8 cellular contexts compared by ENCODE assay signal in the genomic region with DNA sequence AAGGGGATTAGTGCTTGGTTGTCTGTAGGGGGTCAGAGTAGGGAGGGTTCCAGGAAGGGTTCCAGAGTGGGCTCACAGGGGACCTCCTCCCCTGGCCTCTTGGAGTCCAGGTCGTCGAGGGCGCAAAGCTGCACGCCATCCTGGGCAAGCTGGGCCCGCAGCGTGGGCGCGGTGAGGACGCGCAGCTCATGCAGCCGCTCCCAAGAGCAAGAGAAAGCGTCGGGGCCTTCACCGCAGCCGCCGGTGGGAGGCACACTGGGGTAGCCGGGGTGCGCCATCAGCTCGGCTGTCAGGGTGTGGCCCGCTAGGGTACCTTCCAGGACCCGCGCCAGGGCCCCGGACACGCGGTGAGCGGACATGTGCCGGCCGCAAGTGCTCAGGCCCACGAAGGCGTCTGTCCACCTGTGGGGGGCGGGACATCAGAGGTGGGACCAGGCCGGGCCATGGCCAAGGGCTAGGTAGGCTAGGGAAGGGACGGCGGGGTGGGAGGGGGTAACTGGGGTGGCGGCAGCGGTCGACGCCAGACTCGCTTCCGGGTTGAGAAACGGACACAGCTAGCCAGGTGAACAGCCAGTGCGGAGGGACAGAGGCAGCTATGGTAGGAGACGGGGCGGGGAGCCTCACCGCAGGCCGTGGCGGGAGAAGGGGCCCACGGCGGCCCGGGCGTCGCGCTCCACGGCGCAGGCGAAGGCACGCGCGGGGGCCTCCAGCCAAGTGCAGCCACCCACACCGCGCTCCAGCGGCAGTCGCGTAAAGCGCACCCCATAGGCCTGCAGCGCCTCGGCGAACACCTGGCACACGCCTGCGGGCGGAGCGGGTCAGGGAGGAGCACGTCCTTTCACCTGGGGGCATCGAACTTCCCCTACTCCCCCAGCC. TPM values are rescaled to one million over a fixed set of nuclear protein-coding genes. Genes with fewer than 3 reads are reported as not detected.
A peak's percentile ranks its signal among the peaks of the same experiment; 100 is the strongest.
DNase-seq lines count a peak whose midpoint lies in the region; FAIRE-seq and TF ChIP-seq lines count a peak whose summit lies in the region.

No MANE protein-coding gene starts in this region.

- H3K27ac ChIP-seq in MM.1S (ENCODE audit: low read length) (no peak overlapping the region; the same call in 1 of the 2 replicates), endothelial cell of umbilical vein (ENCODE audit: insufficient read depth, low read depth, low read length) (no peak overlapping the region)

- FAIRE-seq in endothelial cell of umbilical vein (lab: Jason Lieb, UNC) = no peak

- peak overlapping the region; percentile 90 for H3K4me3 ChIP-seq in GM12865 (ENCODE audit: low read depth, low read length)
- H3K4me3 ChIP-seq in MM.1S (ENCODE audit: low read length) = peak overlapping the region; percentile 100
- H3K4me3 ChIP-seq in endothelial cell of umbilical vein (replicated peaks in 1 of 3; ENCODE audit: insufficient read depth in 1 of 3, low read depth in 1 of 3, low read length in 3 of 3) = peak overlapping the region in 2 of 3 experiments; percentile 63 to 94
- H3K4me3 ChIP-seq in neuron (ENCODE audit: low read length) = peak overlapping the region; percentile 95

- POLR2A ChIA-PET in endothelial cell of umbilical vein (lab: Charles Lee) = interaction anchor here (0.6 kb wide), 1 partner anchor 1586 kb away, joined by 4 read pairs; no protein-coding TSS in a partner anchor

- H2AFZ ChIP-seq in MM.1S (ENCODE audit: low read length) (no peak overlapping the region), endothelial cell of umbilical vein (ENCODE audit: low read depth, low read length) (no peak overlapping the region), neuron (ENCODE audit: low read depth, low read length) (no peak overlapping the region)

- TF ChIP-seq POLR2A in endothelial cell of umbilical vein (IDR thresholded peaks at IDR 0.05; ENCODE audit: low read depth, low read length) = no peak

- intact Hi-C loops in endothelial cell of umbilical vein (cut with micrococcal nuclease) = loop anchor here (1.0 kb wide), 1 partner anchor 15 kb away; no protein-coding TSS in a partner anchor

- H3K9ac ChIP-seq in MM.1S (ENCODE audit: low read length) (peak overlapping the region; percentile 99; the same call in 1 of the 2 replicates), endothelial cell of umbilical vein (replicated peaks; ENCODE audit: extremely low read depth, insufficient read depth, low read length) (no peak overlapping the region)

- no peak for DNase-seq in GM12865 (ENCODE audit: low read depth)
- no peak for DNase-seq in MM.1S
- no peak for DNase-seq in endothelial cell of umbilical vein (ENCODE audit: low read depth, low spot score)
- no peak for DNase-seq in NCI-H1694 treated with DMSO at 0.1 percent for 48 hours (lab: John Stamatoyannopoulos, UW)
- no peak for DNase-seq in NCI-H2029 (lab: John Stamatoyannopoulos, UW)
- no peak for DNase-seq in SW 1271 (lab: John Stamatoyannopoulos, UW)
- DNase-seq in GM19238 (ENCODE audit: insufficient read length, low spot score) = no peak

- no peaks in the 10 kb centered on the region for H3K9me2 ChIP-seq in MM.1S (replicated peaks; ENCODE audit: insufficient read depth, low read length)

- peaks cover 7% of the 10 kb centered on the region for H3K36me3 ChIP-seq in MM.1S (replicated peaks; ENCODE audit: insufficient read depth, low read length)
- H3K36me3 ChIP-seq in endothelial cell of umbilical vein (ENCODE audit: control insufficient read depth in 2 of 2, extremely low read depth in 1 of 2, insufficient read depth in 2 of 2, low read length in 2 of 2) = peaks cover 0 to 4% of the 10 kb centered on the region in 2 experiments
- peaks cover 9% of the 10 kb centered on the region for H3K36me3 ChIP-seq in neuron (ENCODE audit: insufficient read depth, low read length)

- H3K4me2 ChIP-seq in MM.1S (ENCODE audit: low read depth, low read length) (peak overlapping the region; percentile 76), endothelial cell of umbilical vein (ENCODE audit: insufficient read depth, low read length) (peak overlapping the region; percentile 8)

- no TSS peak for BruUV-seq in endothelial cell of umbilical vein (replicated peaks; lab: Mats Ljungman, UMichigan)

- H4K20me1 ChIP-seq in MM.1S (ENCODE audit: insufficient read depth, low read length) (no peaks in the 10 kb centered on the region), endothelial cell of umbilical vein (replicated peaks; ENCODE audit: control insufficient read depth, extremely low read depth, insufficient read depth, low read length) (no peaks in the 10 kb centered on the region)

- CTCF ChIA-PET in endothelial cell of umbilical vein (lab: Charles Lee) = interaction anchor here (0.6 to 2.8 kb wide), 16 partner anchors 8 to 343 kb away, joined by 3 to 41 read pairs (median 4); a partner anchor contains a TSS

- no peaks in the 10 kb centered on the region for H3K9me1 ChIP-seq in endothelial cell of umbilical vein (replicated peaks; ENCODE audit: control insufficient read depth, extremely low read depth, insufficient read depth, low read length)

- TF ChIP-seq CTCF in GM12865 (IDR thresholded peaks at IDR 0.05; ENCODE audit: insufficient read depth, low read depth, low read length, missing control alignments) = no peak
- no peak for TF ChIP-seq CTCF in MM.1S (IDR thresholded peaks at IDR 0.05; ENCODE audit: low read length)
- TF ChIP-seq CTCF in endothelial cell of umbilical vein (IDR thresholded peaks at IDR 0.05; ENCODE audit: extremely low read depth in 1 of 2, insufficient read depth in 1 of 2, low read depth in 1 of 2, low read length in 2 of 2) = no peak

- dilution Hi-C loops in endothelial cell of umbilical vein (cut with MboI; ENCODE audit: extremely low pct_ligation_motif_present, low sequenced_read_pairs) = no loop called here

- H3K4me1 ChIP-seq in MM.1S (ENCODE audit: low read length) = no peaks in the 10 kb centered on the region
- H3K4me1 ChIP-seq in endothelial cell of umbilical vein (ENCODE audit: control insufficient read depth, extremely low read depth, insufficient read depth, low read length) = no peaks in the 10 kb centered on the region
- H3K4me1 ChIP-seq in neuron (ENCODE audit: insufficient read depth, low read length) = no peaks in the 10 kb centered on the region

- no peaks in the 10 kb centered on the region for H3K27me3 ChIP-seq in MM.1S (replicated peaks; ENCODE audit: insufficient read depth, low read length)
- no peaks in the 10 kb centered on the region for H3K27me3 ChIP-seq in endothelial cell of umbilical vein (ENCODE audit: control insufficient read depth in 2 of 2, insufficient read depth in 2 of 2, low read length in 2 of 2)
- H3K27me3 ChIP-seq in neuron (ENCODE audit: insufficient read depth, low read length) = no peaks in the 10 kb centered on the region

- H3K79me2 ChIP-seq in MM.1S (ENCODE audit: low read length) = peaks cover 57% of the 10 kb centered on the region
- H3K79me2 ChIP-seq in endothelial cell of umbilical vein (ENCODE audit: control insufficient read depth, insufficient read depth, low read length) = peaks cover 22% of the 10 kb centered on the region

- H3K9me3 ChIP-seq in MM.1S (replicated peaks; ENCODE audit: insufficient read depth, low read length) (no peaks in the 10 kb centered on the region), endothelial cell of umbilical vein (replicated peaks; ENCODE audit: control insufficient read depth, insufficient read depth, low read length) (no peaks in the 10 kb centered on the region), neuron (ENCODE audit: low read length) (no peaks in the 10 kb centered on the region)

- H3F3A ChIP-seq in MM.1S (ENCODE audit: insufficient read depth, low read length) = peaks cover 23% of the 10 kb centered on the region

TF ChIP-seq in endothelial cell of umbilical vein, 7 proteins besides CTCF, POLR2A, EP300 and RAD21 (continues in another document):
- no peak for TF ChIP-seq GATA2 (IDR thresholded peaks at IDR 0.05; ENCODE audit: insufficient read depth, insufficient read length, low read depth, low read length)
- no peak for TF ChIP-seq MYC (IDR thresholded peaks at IDR 0.05; ENCODE audit: low read depth, low read length)

RNA-seq across cellular contexts. Expression of a gene that starts 1.2 kb away (rescaled TPM):
- total RNA-seq in endothelial cell of umbilical vein = 23.8 and 27.2 TPM in 2 replicates
- polyA plus RNA-seq in endothelial cell of umbilical vein = 29.9 and 40.8 TPM in 2 replicates
- 14.3 and 23.8 TPM in 2 replicates for polyA plus RNA-seq in endothelial cell of umbilical vein (2011; cell fraction: cytosol; rRNA removed)
- polyA plus RNA-seq in endothelial cell of umbilical vein (2011; cell fraction: nucleus; rRNA removed) = 14.5 and 15.0 TPM in 2 replicates
- 15.7 and 20.2 TPM in 2 replicates for polyA plus RNA-seq in endothelial cell of umbilical vein (2012)
- polyA minus RNA-seq in endothelial cell of umbilical vein = 10.9 and 12.1 TPM in 2 replicates
- polyA minus RNA-seq in endothelial cell of umbilical vein (2011; cell fraction: cytosol; rRNA and poly(A)+ RNA removed) = 31.1 TPM
- 8.1 and 13.8 TPM in 2 replicates for polyA minus RNA-seq in endothelial cell of umbilical vein (2011; cell fraction: nucleus; rRNA and poly(A)+ RNA removed)

RNA-seq across cellular contexts. Expression of a gene that starts 3.9 kb away (rescaled TPM):
- 0.33 and 0.53 TPM in 2 replicates for total RNA-seq in endothelial cell of umbilical vein
- 0.18 and 0.21 TPM in 2 replicates for polyA plus RNA-seq in endothelial cell of umbilical vein
- 0.10 TPM in 2 replicates for polyA plus RNA-seq in endothelial cell of umbilical vein (2011; cell fraction: cytosol; rRNA removed)
- 1.4 and 2.0 TPM in 2 replicates for polyA plus RNA-seq in endothelial cell of umbilical vein (2011; cell fraction: nucleus; rRNA removed)
- 0.15 and 0.18 TPM in 2 replicates for polyA plus RNA-seq in endothelial cell of umbilical vein (2012)
- 0.17 and 0.64 TPM in 2 replicates for polyA minus RNA-seq in endothelial cell of umbilical vein
- polyA minus RNA-seq in endothelial cell of umbilical vein (2011; cell fraction: cytosol; rRNA and poly(A)+ RNA removed) = not detected
- 0.43 and 0.77 TPM in 2 replicates for polyA minus RNA-seq in endothelial cell of umbilical vein (2011; cell fraction: nucleus; rRNA and poly(A)+ RNA removed)

RNA-seq across cellular contexts. Expression of a gene that starts 13.5 kb away (rescaled TPM):
- 66.7 and 75.1 TPM in 2 replicates for total RNA-seq in endothelial cell of umbilical vein
- 79.5 and 111 TPM in 2 replicates for polyA plus RNA-seq in endothelial cell of umbilical vein
- 55.0 and 70.5 TPM in 2 replicates for polyA plus RNA-seq in endothelial cell of umbilical vein (2011; cell fraction: cytosol; rRNA removed)
- 19.9 and 24.7 TPM in 2 replicates for polyA plus RNA-seq in endothelial cell of umbilical vein (2011; cell fraction: nucleus; rRNA removed)
- polyA plus RNA-seq in endothelial cell of umbilical vein (2012) = 49.8 and 57.5 TPM in 2 replicates
- 22.9 and 30.2 TPM in 2 replicates for polyA minus RNA-seq in endothelial cell of umbilical vein
- polyA minus RNA-seq in endothelial cell of umbilical vein (2011; cell fraction: cytosol; rRNA and poly(A)+ RNA removed) = 26.1 TPM
- polyA minus RNA-seq in endothelial cell of umbilical vein (2011; cell fraction: nucleus; rRNA and poly(A)+ RNA removed) = 8.0 and 9.9 TPM in 2 replicates

RNA-seq across cellular contexts. Expression of a gene that starts 37.2 kb away (rescaled TPM):
- total RNA-seq in endothelial cell of umbilical vein = 45.3 and 47.9 TPM in 2 replicates
- 49.7 and 50.2 TPM in 2 replicates for polyA plus RNA-seq in endothelial cell of umbilical vein
- 39.7 and 41.8 TPM in 2 replicates for polyA plus RNA-seq in endothelial cell of umbilical vein (2011; cell fraction: cytosol; rRNA removed)
- polyA plus RNA-seq in endothelial cell of umbilical vein (2011; cell fraction: nucleus; rRNA removed) = 200 and 207 TPM in 2 replicates
- 29.8 and 33.5 TPM in 2 replicates for polyA plus RNA-seq in endothelial cell of umbilical vein (2012)
- polyA minus RNA-seq in endothelial cell of umbilical vein = 51.3 and 55.2 TPM in 2 replicates
- polyA minus RNA-seq in endothelial cell of umbilical vein (2011; cell fraction: cytosol; rRNA and poly(A)+ RNA removed) = 9.0 TPM
- 54.5 and 66.9 TPM in 2 replicates for polyA minus RNA-seq in endothelial cell of umbilical vein (2011; cell fraction: nucleus; rRNA and poly(A)+ RNA removed)
